Comparison of ENCODE assay signal across 8 cellular contexts in genomic region chr2:169828141-169828811, GRCh38. TPM values are rescaled to one million over a fixed set of nuclear protein-coding genes. Genes with fewer than 3 reads are reported as not detected.
DNase-seq lines count a peak whose midpoint lies in the region.

No MANE protein-coding gene starts in this region.

- in situ Hi-C loops in T47D (cut with HindIII; ENCODE audit: low pct_unique_long_range_greater_than_20kb, low sequenced_read_pairs): no loop called here

- H3K4me3 ChIP-seq in skeletal muscle tissue (ENCODE audit: low read length in 3 of 3): peak overlapping the region; percentile 89 to 97 (median 92)

- peaks cover 0 to 1% (median 0%) of the 10 kb centered on the region in 3 donors for H3K36me3 ChIP-seq in skeletal muscle tissue (ENCODE audit: control insufficient read depth in 3 of 3, insufficient read depth in 3 of 3, low read length in 3 of 3)

- DNase-seq in AG20443 (ENCODE audit: low spot score): peak; percentile 47
- DNase-seq in GM19240 (ENCODE audit: insufficient read length, low spot score): peak; percentile 15
- peak; percentile 36 for DNase-seq in LHCN-M2 (ENCODE audit: low read depth)
- peak; percentile 27 for DNase-seq in T-helper 22 cell (ENCODE audit: low read depth)
- DNase-seq in T47D (ENCODE audit: low read depth in 1 of 2, low spot score in 1 of 2): peak; percentile 71 to 75
- DNase-seq in iPS-NIHi11 (ENCODE audit: low spot score): peak; percentile 52
- no peak for DNase-seq in amniotic stem cell (lab: John Stamatoyannopoulos, UW)

- H3K27ac ChIP-seq in skeletal muscle tissue (ENCODE audit: low read depth, low read length): peak overlapping the region; percentile 92

- H3K9me3 ChIP-seq in skeletal muscle tissue (ENCODE audit: control insufficient read depth in 3 of 3, low read length in 3 of 3): no peaks in the 10 kb centered on the region

- H3K9ac ChIP-seq in skeletal muscle tissue (ENCODE audit: low read depth in 1 of 3, low read length in 3 of 3): peak overlapping the region; percentile 89 to 97 (median 91)

- H3K27me3 ChIP-seq in skeletal muscle tissue (ENCODE audit: control insufficient read depth in 3 of 3, insufficient read depth in 3 of 3, low read length in 3 of 3): no peaks in the 10 kb centered on the region

- peaks cover 29 to 44% (median 39%) of the 10 kb centered on the region in 3 donors for H3K4me1 ChIP-seq in skeletal muscle tissue (ENCODE audit: control insufficient read depth in 3 of 3, insufficient read depth in 3 of 3, low read length in 3 of 3)

RNA-seq across cellular contexts. Expression of gene UBR3, which starts 1.0 kb away (rescaled TPM):
- 21.7 and 26.3 TPM in 2 replicates for total RNA-seq in LHCN-M2 (2014; rRNA removed)
- polyA plus RNA-seq in LHCN-M2 (2012): 8.4 TPM
- total RNA-seq in skeletal muscle tissue: 67.8 TPM

RNA-seq across cellular contexts. Expression of gene METTL5, which starts 3.6 kb away (rescaled TPM):
- total RNA-seq in LHCN-M2 (2014; rRNA removed) (48.7 and 54.0 TPM in 2 replicates), skeletal muscle tissue (29.7 TPM)
- polyA plus RNA-seq in LHCN-M2 (2012): 75.9 TPM

RNA-seq across cellular contexts. Expression of gene SSB, which starts 29.6 kb away (rescaled TPM):
- 151 and 157 TPM in 2 replicates for total RNA-seq in LHCN-M2 (2014; rRNA removed)
- polyA plus RNA-seq in LHCN-M2 (2012): 129 TPM
- total RNA-seq in skeletal muscle tissue: 24.5 TPM
